In genomic region chr1:226082587-226082917, GRCh38 we compare ENCODE assay signal across 8 cellular contexts. TPM values are rescaled to one million over a fixed set of nuclear protein-coding genes. Genes with fewer than 3 reads are reported as not detected.
A peak's percentile ranks its signal among the peaks of the same experiment; 100 is the strongest.
DNase-seq lines count a peak whose midpoint lies in the region; ATAC-seq, FAIRE-seq and TF ChIP-seq lines count a peak whose summit lies in the region.

No MANE protein-coding gene starts in this region.

- CTCF ChIA-PET in activated CD8-positive, alpha-beta memory T cell treated with anti-CD3 and anti-CD28 coated beads, Interleukin-2, amount 10 ng/mL, durations not matched to agents 7 days and 5 days (lab: Charles Lee): interaction anchor here (0.5 to 2.5 kb wide), 11 partner anchors 11 to 325 kb away, joined by 3 to 18 read pairs (median 5); partner anchors contain the start of genes LIN9 and PARP1

- no peak overlapping the region for H3K27ac Mint-ChIP-seq in activated CD8-positive, alpha-beta memory T cell treated with anti-CD3 and anti-CD28 coated beads, Interleukin-2, amount 10 ng/mL, durations not matched to agents 7 days and 5 days
- H3K27ac Mint-ChIP-seq in activated naive CD8-positive, alpha-beta T cell treated with anti-CD3 and anti-CD28 coated beads for 36 hours: no peak overlapping the region

- H3K9ac ChIP-seq in kidney (ENCODE audit: low read length in 2 of 2): peak overlapping the region; percentile 46 to 73

- no peak for TF ChIP-seq CTCF in kidney (IDR thresholded peaks at IDR 0.05; ENCODE audit: borderline replicate concordance, extremely low read depth, insufficient read depth)
- no peak for TF ChIP-seq CTCF in thoracic aorta (IDR thresholded peaks at IDR 0.05)

- ATAC-seq in activated CD8-positive, alpha-beta memory T cell treated with anti-CD3 and anti-CD28 coated beads, Interleukin-2, amount 10 ng/mL, durations not matched to agents 7 days and 5 days: no peak
- ATAC-seq in thoracic aorta (ENCODE audit: insufficient number of reproducible peaks, low FRiP score, low read depth): no peak

- H3K27me3 Mint-ChIP-seq in activated CD8-positive, alpha-beta memory T cell treated with anti-CD3 and anti-CD28 coated beads, Interleukin-2, amount 10 ng/mL, durations not matched to agents 7 days and 5 days: peaks cover 10% of the 10 kb centered on the region
- peaks cover 5% of the 10 kb centered on the region for H3K27me3 Mint-ChIP-seq in activated naive CD8-positive, alpha-beta T cell treated with anti-CD3 and anti-CD28 coated beads for 36 hours

- H3K27ac ChIP-seq in kidney (ENCODE audit: low read depth in 2 of 2, low read length in 2 of 2) (no peak overlapping the region), thoracic aorta (peak overlapping the region; percentile 72 to 76)

- FAIRE-seq in kidney (lab: Jason Lieb, UNC): no peak

- peak overlapping the region; percentile 39 to 73 for H3K4me3 ChIP-seq in kidney (ENCODE audit: low read length in 2 of 2)
- H3K4me3 ChIP-seq in thoracic aorta: peak overlapping the region; percentile 98

- no peaks in the 10 kb centered on the region for H3K36me3 Mint-ChIP-seq in activated CD8-positive, alpha-beta memory T cell treated with anti-CD3 and anti-CD28 coated beads, Interleukin-2, amount 10 ng/mL, durations not matched to agents 7 days and 5 days
- no peaks in the 10 kb centered on the region for H3K36me3 Mint-ChIP-seq in activated naive CD8-positive, alpha-beta T cell treated with anti-CD3 and anti-CD28 coated beads for 36 hours

- H3K4me1 ChIP-seq in kidney (ENCODE audit: control insufficient read depth in 1 of 2, insufficient read depth in 1 of 2, low read depth in 1 of 2, low read length in 2 of 2): peaks cover 4% of the 10 kb centered on the region in 2 donors
- H3K4me1 ChIP-seq in thoracic aorta (ENCODE audit: control insufficient read depth in 1 of 2, low read depth in 2 of 2): peaks cover 0 to 12% of the 10 kb centered on the region in 2 donors

- H3K9me3 ChIP-seq in kidney (ENCODE audit: control insufficient read depth in 1 of 2, low read length in 2 of 2) (no peaks in the 10 kb centered on the region), thoracic aorta (no peaks in the 10 kb centered on the region)

- intact Hi-C loops in kidney (cut with DNase I): no loop called here

- H3K9me3 Mint-ChIP-seq in activated CD8-positive, alpha-beta memory T cell treated with anti-CD3 and anti-CD28 coated beads, Interleukin-2, amount 10 ng/mL, durations not matched to agents 7 days and 5 days (ENCODE audit: low read depth): no peaks in the 10 kb centered on the region
- H3K9me3 Mint-ChIP-seq in activated naive CD8-positive, alpha-beta T cell treated with anti-CD3 and anti-CD28 coated beads for 36 hours: no peaks in the 10 kb centered on the region

- peak overlapping the region; percentile 75 for H3K4me3 Mint-ChIP-seq in activated CD8-positive, alpha-beta memory T cell treated with anti-CD3 and anti-CD28 coated beads, Interleukin-2, amount 10 ng/mL, durations not matched to agents 7 days and 5 days
- H3K4me3 Mint-ChIP-seq in activated naive CD8-positive, alpha-beta T cell treated with anti-CD3 and anti-CD28 coated beads for 36 hours: peak overlapping the region; percentile 88

- peaks cover 9% of the 10 kb centered on the region for H3K4me1 Mint-ChIP-seq in activated CD8-positive, alpha-beta memory T cell treated with anti-CD3 and anti-CD28 coated beads, Interleukin-2, amount 10 ng/mL, durations not matched to agents 7 days and 5 days
- H3K4me1 Mint-ChIP-seq in activated naive CD8-positive, alpha-beta T cell treated with anti-CD3 and anti-CD28 coated beads for 36 hours: peaks cover 8% of the 10 kb centered on the region

- DNase-seq in activated CD8-positive, alpha-beta memory T cell treated with anti-CD3 and anti-CD28 coated beads, Interleukin-2, amount 10 ng/mL, durations not matched to agents 7 days and 5 days: no peak
- no peak for DNase-seq in activated CD8-positive, alpha-beta memory T cell treated with anti-CD3 and anti-CD28 coated beads, Interleukin-2, amount 50 U/mL, for 48 hours
- no peak for DNase-seq in activated naive CD8-positive, alpha-beta T cell treated with anti-CD3 and anti-CD28 coated beads for 36 hours
- DNase-seq in kidney: no peak
- no peak for DNase-seq in thoracic aorta (ENCODE audit: low spot score)
- no peak for DNase-seq in activated effector memory CD4-positive, alpha-beta T cell treated with anti-CD3 and anti-CD28 coated beads, Interleukin-2, amount 50 U/mL, for 16 hours
- DNase-seq in germinal center (ENCODE audit: low spot score): no peak
- no peak for DNase-seq in NCI-H345 (lab: John Stamatoyannopoulos, UW)

- H3K36me3 ChIP-seq in kidney (ENCODE audit: control insufficient read depth in 1 of 2, insufficient read depth in 2 of 2, low read length in 2 of 2): no peaks in the 10 kb centered on the region
- no peaks in the 10 kb centered on the region for H3K36me3 ChIP-seq in thoracic aorta

- no peaks in the 10 kb centered on the region for H3K27me3 ChIP-seq in thoracic aorta (replicated peaks; ENCODE audit: insufficient read depth)

RNA-seq across cellular contexts. Expression of gene H3-3A, which starts 20.0 kb away (rescaled TPM):
- 100 to 1,000 TPM; 384 to 451 TPM for total RNA-seq in activated CD8-positive, alpha-beta memory T cell treated with anti-CD3 and anti-CD28 coated beads, Interleukin-2, amount 10 ng/mL, durations not matched to agents 7 days and 5 days
- 100 to 1,000 TPM; 342 to 363 TPM for total RNA-seq in activated naive CD8-positive, alpha-beta T cell treated with anti-CD3 and anti-CD28 coated beads for 36 hours
- 524 TPM for total RNA-seq in kidney
- 404 TPM for polyA plus RNA-seq in kidney (ENCODE audit: insufficient read depth, low read depth, low replicate concordance)
- 100 to 1,000 TPM; 226 to 258 TPM for total RNA-seq in thoracic aorta

Comparison
In these comparisons a context has a peak if more than half of its experiments do, and no peak if none do; other contexts are left out.
1. H3K27ac ChIP-seq: peak in thoracic aorta (2 of 2); none in kidney (0 of 2).